In the genomic region with DNA sequence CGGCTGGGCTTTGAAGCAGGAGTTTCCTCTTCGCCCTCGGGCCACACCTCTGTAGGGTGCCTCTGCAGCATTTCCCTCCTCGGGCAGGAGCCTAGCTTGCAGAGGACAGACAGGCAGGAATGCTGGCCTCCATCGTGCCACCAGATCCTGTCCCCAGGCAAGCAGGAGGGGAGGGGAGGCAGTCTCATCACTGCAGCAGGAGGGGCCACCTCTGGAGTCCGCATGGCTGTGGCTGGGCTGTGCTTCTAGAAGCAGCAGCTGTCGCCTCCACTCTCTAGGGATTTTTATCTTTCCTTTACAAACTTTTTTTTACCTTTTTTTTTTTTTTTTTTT, we compare ENCODE assay signal across 21 cellular contexts.
A peak's percentile ranks its signal among the peaks of the same experiment; 100 is the strongest.
DNase-seq lines count a peak whose midpoint lies in the region; TF ChIP-seq lines count a peak whose summit lies in the region.
"Had no signal": no experiment of that assay in that cellular context is flagged by ENCODE, and none has a peak within 500 bp of the region (broad histone marks: within the 10 kb centered on the region; RNA-seq: fewer than 3 reads in every experiment).

No MANE protein-coding gene starts in this region.

- H4K20me1 ChIP-seq in OCI-LY1 (ENCODE audit: insufficient read depth, low read length), result 0 out of 2 replicates have a peak, but pooled peaks cover 2% of the 10 kb centered on the region

- no peak overlapping the region for H2AFZ ChIP-seq in OCI-LY1 (ENCODE audit: low read length)

- DNase-seq in iPS-NIHi11 (ENCODE audit: low spot score), result peak; percentile 48
- DNase-seq in retina, result peak; percentile 45
- DNase-seq in H4 (ENCODE audit: low spot score), result no peak
- no peak for DNase-seq in activated CD8-positive, alpha-beta memory T cell treated with anti-CD3 and anti-CD28 coated beads, Interleukin-2, amount 50 U/mL, for 4 hours
- no peak for DNase-seq in Peyer's patch
- no peak for DNase-seq in SIG-M5 treated with dmso at 0.1 percent for 504 hours (lab: John Stamatoyannopoulos, UW; ENCODE audit: unreplicated experiment)
- DNase-seq: activated CD4-positive, alpha-beta T cell treated with anti-CD3 and anti-CD28 coated beads for 48 hours; activated CD8-positive, alpha-beta memory T cell treated with anti-CD3 and anti-CD28 coated beads, Interleukin-2, amount 10 ng/mL, durations not matched to agents 7 days and 5 days; DMS79 treated with DMSO at 0.1 percent for 48 hours; effector memory CD4-positive, alpha-beta T cell; KBM-7; left colon; mucosa of descending colon; NCI-H1930; NCI-H446 treated with DMSO at 0.1 percent for 48 hours; nucleus accumbens; right cardiac atrium; stimulated activated CD8-positive, alpha-beta memory T cell treated with anti-CD3 and anti-CD28 coated beads, Interleukin-4, amount 100 ng/mL, for 48 hours; SW 1271 had no signal

- H3K27ac ChIP-seq in HEK293 (ENCODE audit: extremely low read depth, low read depth, low read length), result no peak overlapping the region
- peak overlapping the region; percentile 58 for H3K27ac ChIP-seq in OCI-LY1 (ENCODE audit: low read depth, low read length, poor library complexity, severe bottlenecking)
- no peak overlapping the region for H3K27ac ChIP-seq in Peyer's patch

- H3K9ac ChIP-seq in OCI-LY1 (ENCODE audit: low read length), result peak overlapping the region; percentile 10; the same call in 1 of the 2 replicates

- peaks cover 50% of the 10 kb centered on the region for H3K79me2 ChIP-seq in OCI-LY1 (ENCODE audit: insufficient read depth, low read length)

- no peak overlapping the region for H3K4me3 ChIP-seq in HEK293 (ENCODE audit: low read depth, low read length)
- no peak overlapping the region for H3K4me3 ChIP-seq in OCI-LY1 (ENCODE audit: low read depth, low read length, poor library complexity, severe bottlenecking)
- H3K4me3 ChIP-seq in Peyer's patch, result no peak overlapping the region
- H3K4me3 ChIP-seq: mucosa of descending colon had no signal

- H3K36me3 ChIP-seq in HEK293 (ENCODE audit: control insufficient read depth in 2 of 2, insufficient read depth in 1 of 2, low read length in 2 of 2) (no peaks in the 10 kb centered on the region), OCI-LY1 (ENCODE audit: insufficient read depth, low read length) (peaks cover 34% of the 10 kb centered on the region; the same call in 1 of the 2 replicates), Peyer's patch (no peaks in the 10 kb centered on the region)

- TF ChIP-seq CTCF in HEK293 (tag by site-specific recombination; IDR thresholded peaks at IDR 0.05) (no peak), OCI-LY1 (IDR thresholded peaks at IDR 0.05; ENCODE audit: low read length) (no peak), Peyer's patch (IDR thresholded peaks at IDR 0.05) (no peak)

- H3F3A ChIP-seq in OCI-LY1 (ENCODE audit: insufficient read depth, low read length), result no peaks in the 10 kb centered on the region

- no peaks in the 10 kb centered on the region for H3K27me3 ChIP-seq in OCI-LY1 (ENCODE audit: insufficient read depth, low read length)
- H3K27me3 ChIP-seq in Peyer's patch, result no peaks in the 10 kb centered on the region

- POLR2A ChIA-PET in HEK293 (lab: Yijun Ruan, JAX), result interaction anchor here (0.6 kb wide), 1 partner anchor 80 kb away, joined by 9 read pairs; no protein-coding TSS in a partner anchor

- peak overlapping the region; percentile 35; the same call in 1 of the 2 replicates for H3K4me2 ChIP-seq in OCI-LY1 (ENCODE audit: low read length)

- no peaks in the 10 kb centered on the region for H3K4me1 ChIP-seq in HEK293 (ENCODE audit: control insufficient read depth, insufficient read depth, low read length)
- H3K4me1 ChIP-seq in OCI-LY1 (ENCODE audit: insufficient read depth, low read length, severe bottlenecking), result peaks cover 77% of the 10 kb centered on the region
- H3K4me1 ChIP-seq in Peyer's patch, result no peaks in the 10 kb centered on the region

- CTCF ChIA-PET in HEK293 (lab: Yijun Ruan, JAX), result no interaction called here

- no peaks in the 10 kb centered on the region for H3K9me3 ChIP-seq in HEK293 (ENCODE audit: control insufficient read depth, insufficient read depth, low read depth, low read length)
- H3K9me3 ChIP-seq in OCI-LY1 (ENCODE audit: low read length), result no peaks in the 10 kb centered on the region
- no peaks in the 10 kb centered on the region for H3K9me3 ChIP-seq in Peyer's patch
- H3K9me3 ChIP-seq: mucosa of descending colon had no signal

- no peaks in the 10 kb centered on the region for H3K9me2 ChIP-seq in OCI-LY1 (ENCODE audit: low read depth, low read length)

- no peak for TF ChIP-seq POLR2A in Peyer's patch (IDR thresholded peaks at IDR 0.05)

TF ChIP-seq in HEK293, 187 proteins besides CTCF, POLR2A, EP300 and RAD21:
- TF ChIP-seq ZBTB48 (tag by site-specific recombination; IDR thresholded peaks at IDR 0.05) (no peak), ZNF311 (tag by site-specific recombination; IDR thresholded peaks at IDR 0.05; ENCODE audit: borderline replicate concordance) (no peak), ZIC2 (tag by site-specific recombination; IDR thresholded peaks at IDR 0.05) (peak; percentile 27; the same call in 1 of the 2 replicates)

Comparison
In these comparisons a context has a peak if more than half of its experiments do, and no peak if none do; other contexts are left out.
1. DNase-seq: peak in iPS-NIHi11 (single experiment) and retina (single experiment); none in H4 (single experiment), activated CD8-positive, alpha-beta memory T cell treated with anti-CD3 and anti-CD28 coated beads, Interleukin-2, amount 50 U/mL, for 4 hours (single experiment), Peyer's patch (0 of 3) and SIG-M5 treated with dmso at 0.1 percent for 504 hours (single experiment).